1 cellular context compared by ENCODE assay signal in the genomic region with DNA sequence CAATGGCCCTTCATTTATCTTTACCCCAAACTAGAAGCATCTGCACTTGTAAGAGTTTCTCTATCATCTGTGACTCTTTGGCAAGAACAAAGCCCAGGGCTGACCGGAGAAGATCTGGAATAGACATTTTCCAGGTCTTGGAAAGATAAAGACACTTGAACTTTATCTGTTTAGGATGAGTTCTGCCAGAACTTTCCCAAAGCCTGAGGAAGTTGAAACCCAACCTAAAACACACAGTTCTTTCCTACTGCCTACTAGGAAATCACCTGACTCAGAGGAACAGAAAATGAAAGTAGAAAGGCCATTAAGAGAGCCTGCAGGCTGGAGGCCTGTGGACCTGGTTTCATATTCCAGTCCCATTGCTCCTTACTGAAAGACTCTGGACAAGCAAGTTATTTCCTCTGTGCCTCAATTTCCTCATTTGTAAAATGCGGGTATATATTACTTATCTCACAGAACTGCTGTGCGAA.
TF ChIP-seq lines count a peak whose summit lies in the region.

No MANE protein-coding gene starts in this region.

TF ChIP-seq in HepG2, 621 proteins besides CTCF, POLR2A, EP300 and RAD21:
- no peak for TF ChIP-seq POLR2AphosphoS2 (IDR thresholded peaks at IDR 0.05; ENCODE audit: low read depth, low read length)
- TF ChIP-seq ZNF317 (CRISPR knock-in tag; IDR thresholded peaks at IDR 0.05): 0 out of 2 replicates have a peak, but pooled peaks have one; percentile 51
- TF ChIP-seq, protein P1, sequence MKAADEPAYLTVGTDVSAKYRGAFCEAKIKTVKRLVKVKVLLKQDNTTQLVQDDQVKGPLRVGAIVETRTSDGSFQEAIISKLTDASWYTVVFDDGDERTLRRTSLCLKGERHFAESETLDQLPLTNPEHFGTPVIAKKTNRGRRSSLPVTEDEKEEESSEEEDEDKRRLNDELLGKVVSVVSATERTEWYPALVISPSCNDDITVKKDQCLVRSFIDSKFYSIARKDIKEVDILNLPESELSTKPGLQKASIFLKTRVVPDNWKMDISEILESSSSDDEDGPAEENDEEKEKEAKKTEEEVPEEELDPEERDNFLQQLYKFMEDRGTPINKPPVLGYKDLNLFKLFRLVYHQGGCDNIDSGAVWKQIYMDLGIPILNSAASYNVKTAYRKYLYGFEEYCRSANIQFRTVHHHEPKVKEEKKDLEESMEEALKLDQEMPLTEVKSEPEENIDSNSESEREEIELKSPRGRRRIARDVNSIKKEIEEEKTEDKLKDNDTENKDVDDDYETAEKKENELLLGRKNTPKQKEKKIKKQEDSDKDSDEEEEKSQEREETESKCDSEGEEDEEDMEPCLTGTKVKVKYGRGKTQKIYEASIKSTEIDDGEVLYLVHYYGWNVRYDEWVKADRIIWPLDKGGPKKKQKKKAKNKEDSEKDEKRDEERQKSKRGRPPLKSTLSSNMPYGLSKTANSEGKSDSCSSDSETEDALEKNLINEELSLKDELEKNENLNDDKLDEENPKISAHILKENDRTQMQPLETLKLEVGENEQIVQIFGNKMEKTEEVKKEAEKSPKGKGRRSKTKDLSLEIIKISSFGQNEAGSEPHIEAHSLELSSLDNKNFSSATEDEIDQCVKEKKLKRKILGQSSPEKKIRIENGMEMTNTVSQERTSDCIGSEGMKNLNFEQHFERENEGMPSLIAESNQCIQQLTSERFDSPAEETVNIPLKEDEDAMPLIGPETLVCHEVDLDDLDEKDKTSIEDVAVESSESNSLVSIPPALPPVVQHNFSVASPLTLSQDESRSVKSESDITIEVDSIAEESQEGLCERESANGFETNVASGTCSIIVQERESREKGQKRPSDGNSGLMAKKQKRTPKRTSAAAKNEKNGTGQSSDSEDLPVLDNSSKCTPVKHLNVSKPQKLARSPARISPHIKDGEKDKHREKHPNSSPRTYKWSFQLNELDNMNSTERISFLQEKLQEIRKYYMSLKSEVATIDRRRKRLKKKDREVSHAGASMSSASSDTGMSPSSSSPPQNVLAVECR (CRISPR knock-in tag; IDR thresholded peaks at IDR 0.05; ENCODE audit: borderline replicate concordance): peak; percentile 39; the same call in 1 of the 2 replicates
- no peak for TF ChIP-seq ZC3H4 (CRISPR knock-in tag; IDR thresholded peaks at IDR 0.05; ENCODE audit: borderline replicate concordance)
- TF ChIP-seq NKX3-1 (CRISPR knock-in tag; IDR thresholded peaks at IDR 0.05): no peak
- no peak for TF ChIP-seq PCBP1 (IDR thresholded peaks at IDR 0.05; ENCODE audit: borderline replicate concordance, low read depth, low read length)
- TF ChIP-seq RXRB (CRISPR knock-in tag; IDR thresholded peaks at IDR 0.05; ENCODE audit: borderline replicate concordance): peak; percentile 15; the same call in 1 of the 2 replicates
- TF ChIP-seq ZFX (CRISPR knock-in tag; IDR thresholded peaks at IDR 0.05; ENCODE audit: low read depth): 0 out of 2 replicates have a peak, but pooled peaks have one; percentile 54
- peak; percentile 57; the same call in 1 of the 2 replicates for TF ChIP-seq KAT8 (CRISPR knock-in tag; IDR thresholded peaks at IDR 0.05)
- TF ChIP-seq, protein P2, sequence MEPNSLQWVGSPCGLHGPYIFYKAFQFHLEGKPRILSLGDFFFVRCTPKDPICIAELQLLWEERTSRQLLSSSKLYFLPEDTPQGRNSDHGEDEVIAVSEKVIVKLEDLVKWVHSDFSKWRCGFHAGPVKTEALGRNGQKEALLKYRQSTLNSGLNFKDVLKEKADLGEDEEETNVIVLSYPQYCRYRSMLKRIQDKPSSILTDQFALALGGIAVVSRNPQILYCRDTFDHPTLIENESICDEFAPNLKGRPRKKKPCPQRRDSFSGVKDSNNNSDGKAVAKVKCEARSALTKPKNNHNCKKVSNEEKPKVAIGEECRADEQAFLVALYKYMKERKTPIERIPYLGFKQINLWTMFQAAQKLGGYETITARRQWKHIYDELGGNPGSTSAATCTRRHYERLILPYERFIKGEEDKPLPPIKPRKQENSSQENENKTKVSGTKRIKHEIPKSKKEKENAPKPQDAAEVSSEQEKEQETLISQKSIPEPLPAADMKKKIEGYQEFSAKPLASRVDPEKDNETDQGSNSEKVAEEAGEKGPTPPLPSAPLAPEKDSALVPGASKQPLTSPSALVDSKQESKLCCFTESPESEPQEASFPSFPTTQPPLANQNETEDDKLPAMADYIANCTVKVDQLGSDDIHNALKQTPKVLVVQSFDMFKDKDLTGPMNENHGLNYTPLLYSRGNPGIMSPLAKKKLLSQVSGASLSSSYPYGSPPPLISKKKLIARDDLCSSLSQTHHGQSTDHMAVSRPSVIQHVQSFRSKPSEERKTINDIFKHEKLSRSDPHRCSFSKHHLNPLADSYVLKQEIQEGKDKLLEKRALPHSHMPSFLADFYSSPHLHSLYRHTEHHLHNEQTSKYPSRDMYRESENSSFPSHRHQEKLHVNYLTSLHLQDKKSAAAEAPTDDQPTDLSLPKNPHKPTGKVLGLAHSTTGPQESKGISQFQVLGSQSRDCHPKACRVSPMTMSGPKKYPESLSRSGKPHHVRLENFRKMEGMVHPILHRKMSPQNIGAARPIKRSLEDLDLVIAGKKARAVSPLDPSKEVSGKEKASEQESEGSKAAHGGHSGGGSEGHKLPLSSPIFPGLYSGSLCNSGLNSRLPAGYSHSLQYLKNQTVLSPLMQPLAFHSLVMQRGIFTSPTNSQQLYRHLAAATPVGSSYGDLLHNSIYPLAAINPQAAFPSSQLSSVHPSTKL (CRISPR knock-in tag; IDR thresholded peaks at IDR 0.05): 0 out of 2 replicates have a peak, but pooled peaks have one; percentile 7
- TF ChIP-seq ZFY (CRISPR knock-in tag; IDR thresholded peaks at IDR 0.05): 0 out of 2 replicates have a peak, but pooled peaks have one; percentile 10
- TF ChIP-seq ZNF326 (CRISPR knock-in tag; IDR thresholded peaks at IDR 0.05; ENCODE audit: borderline replicate concordance): no peak
- TF ChIP-seq IRF2 (CRISPR knock-in tag; IDR thresholded peaks at IDR 0.05): peak; percentile 97
- TF ChIP-seq NCOA2 (CRISPR knock-in tag; IDR thresholded peaks at IDR 0.05): 0 out of 2 replicates have a peak, but pooled peaks have one; percentile 9
- TF ChIP-seq, protein P3, sequence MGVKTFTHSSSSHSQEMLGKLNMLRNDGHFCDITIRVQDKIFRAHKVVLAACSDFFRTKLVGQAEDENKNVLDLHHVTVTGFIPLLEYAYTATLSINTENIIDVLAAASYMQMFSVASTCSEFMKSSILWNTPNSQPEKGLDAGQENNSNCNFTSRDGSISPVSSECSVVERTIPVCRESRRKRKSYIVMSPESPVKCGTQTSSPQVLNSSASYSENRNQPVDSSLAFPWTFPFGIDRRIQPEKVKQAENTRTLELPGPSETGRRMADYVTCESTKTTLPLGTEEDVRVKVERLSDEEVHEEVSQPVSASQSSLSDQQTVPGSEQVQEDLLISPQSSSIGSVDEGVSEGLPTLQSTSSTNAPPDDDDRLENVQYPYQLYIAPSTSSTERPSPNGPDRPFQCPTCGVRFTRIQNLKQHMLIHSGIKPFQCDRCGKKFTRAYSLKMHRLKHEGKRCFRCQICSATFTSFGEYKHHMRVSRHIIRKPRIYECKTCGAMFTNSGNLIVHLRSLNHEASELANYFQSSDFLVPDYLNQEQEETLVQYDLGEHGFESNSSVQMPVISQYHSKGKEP (CRISPR knock-in tag; IDR thresholded peaks at IDR 0.05): no peak
- TF ChIP-seq HMG20A (CRISPR knock-in tag; IDR thresholded peaks at IDR 0.05; ENCODE audit: borderline replicate concordance): no peak
- TF ChIP-seq, protein P4, sequence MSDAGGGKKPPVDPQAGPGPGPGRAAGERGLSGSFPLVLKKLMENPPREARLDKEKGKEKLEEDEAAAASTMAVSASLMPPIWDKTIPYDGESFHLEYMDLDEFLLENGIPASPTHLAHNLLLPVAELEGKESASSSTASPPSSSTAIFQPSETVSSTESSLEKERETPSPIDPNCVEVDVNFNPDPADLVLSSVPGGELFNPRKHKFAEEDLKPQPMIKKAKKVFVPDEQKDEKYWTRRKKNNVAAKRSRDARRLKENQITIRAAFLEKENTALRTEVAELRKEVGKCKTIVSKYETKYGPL (CRISPR knock-in tag; IDR thresholded peaks at IDR 0.05): no peak
- TF ChIP-seq MIXL1 (CRISPR knock-in tag; IDR thresholded peaks at IDR 0.05): no peak
- TF ChIP-seq, protein P5, sequence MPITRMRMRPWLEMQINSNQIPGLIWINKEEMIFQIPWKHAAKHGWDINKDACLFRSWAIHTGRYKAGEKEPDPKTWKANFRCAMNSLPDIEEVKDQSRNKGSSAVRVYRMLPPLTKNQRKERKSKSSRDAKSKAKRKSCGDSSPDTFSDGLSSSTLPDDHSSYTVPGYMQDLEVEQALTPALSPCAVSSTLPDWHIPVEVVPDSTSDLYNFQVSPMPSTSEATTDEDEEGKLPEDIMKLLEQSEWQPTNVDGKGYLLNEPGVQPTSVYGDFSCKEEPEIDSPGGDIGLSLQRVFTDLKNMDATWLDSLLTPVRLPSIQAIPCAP (CRISPR knock-in tag; IDR thresholded peaks at IDR 0.05; ENCODE audit: low read depth): peak; percentile 94; the same call in 1 of the 2 replicates
- no peak for TF ChIP-seq FOSL2 (CRISPR knock-in tag; IDR thresholded peaks at IDR 0.05)
- TF ChIP-seq, protein P6, sequence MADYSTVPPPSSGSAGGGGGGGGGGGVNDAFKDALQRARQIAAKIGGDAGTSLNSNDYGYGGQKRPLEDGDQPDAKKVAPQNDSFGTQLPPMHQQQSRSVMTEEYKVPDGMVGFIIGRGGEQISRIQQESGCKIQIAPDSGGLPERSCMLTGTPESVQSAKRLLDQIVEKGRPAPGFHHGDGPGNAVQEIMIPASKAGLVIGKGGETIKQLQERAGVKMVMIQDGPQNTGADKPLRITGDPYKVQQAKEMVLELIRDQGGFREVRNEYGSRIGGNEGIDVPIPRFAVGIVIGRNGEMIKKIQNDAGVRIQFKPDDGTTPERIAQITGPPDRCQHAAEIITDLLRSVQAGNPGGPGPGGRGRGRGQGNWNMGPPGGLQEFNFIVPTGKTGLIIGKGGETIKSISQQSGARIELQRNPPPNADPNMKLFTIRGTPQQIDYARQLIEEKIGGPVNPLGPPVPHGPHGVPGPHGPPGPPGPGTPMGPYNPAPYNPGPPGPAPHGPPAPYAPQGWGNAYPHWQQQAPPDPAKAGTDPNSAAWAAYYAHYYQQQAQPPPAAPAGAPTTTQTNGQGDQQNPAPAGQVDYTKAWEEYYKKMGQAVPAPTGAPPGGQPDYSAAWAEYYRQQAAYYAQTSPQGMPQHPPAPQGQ (CRISPR knock-in tag; IDR thresholded peaks at IDR 0.05; ENCODE audit: borderline replicate concordance): no peak
- no peak for TF ChIP-seq ZNF746 (CRISPR knock-in tag; IDR thresholded peaks at IDR 0.05)
- TF ChIP-seq, protein P7, sequence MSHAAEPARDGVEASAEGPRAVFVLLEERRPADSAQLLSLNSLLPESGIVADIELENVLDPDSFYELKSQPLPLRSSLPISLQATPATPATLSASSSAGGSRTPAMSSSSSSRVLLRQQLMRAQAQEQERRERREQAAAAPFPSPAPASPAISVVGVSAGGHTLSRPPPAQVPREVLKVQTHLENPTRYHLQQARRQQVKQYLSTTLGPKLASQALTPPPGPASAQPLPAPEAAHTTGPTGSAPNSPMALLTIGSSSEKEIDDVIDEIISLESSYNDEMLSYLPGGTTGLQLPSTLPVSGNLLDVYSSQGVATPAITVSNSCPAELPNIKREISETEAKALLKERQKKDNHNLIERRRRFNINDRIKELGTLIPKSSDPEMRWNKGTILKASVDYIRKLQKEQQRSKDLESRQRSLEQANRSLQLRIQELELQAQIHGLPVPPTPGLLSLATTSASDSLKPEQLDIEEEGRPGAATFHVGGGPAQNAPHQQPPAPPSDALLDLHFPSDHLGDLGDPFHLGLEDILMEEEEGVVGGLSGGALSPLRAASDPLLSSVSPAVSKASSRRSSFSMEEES (CRISPR knock-in tag; IDR thresholded peaks at IDR 0.05): 0 out of 2 replicates have a peak, but pooled peaks have one; percentile 34
- TF ChIP-seq SAP130 (CRISPR knock-in tag; IDR thresholded peaks at IDR 0.05; ENCODE audit: low read depth): peak; percentile 74
- no peak for TF ChIP-seq HOXA9 (CRISPR knock-in tag; IDR thresholded peaks at IDR 0.05; ENCODE audit: borderline replicate concordance)
- TF ChIP-seq, protein P8, sequence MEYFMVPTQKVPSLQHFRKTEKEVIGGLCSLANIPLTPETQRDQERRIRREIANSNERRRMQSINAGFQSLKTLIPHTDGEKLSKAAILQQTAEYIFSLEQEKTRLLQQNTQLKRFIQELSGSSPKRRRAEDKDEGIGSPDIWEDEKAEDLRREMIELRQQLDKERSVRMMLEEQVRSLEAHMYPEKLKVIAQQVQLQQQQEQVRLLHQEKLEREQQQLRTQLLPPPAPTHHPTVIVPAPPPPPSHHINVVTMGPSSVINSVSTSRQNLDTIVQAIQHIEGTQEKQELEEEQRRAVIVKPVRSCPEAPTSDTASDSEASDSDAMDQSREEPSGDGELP (IDR thresholded peaks at IDR 0.05; ENCODE audit: borderline replicate concordance, low read depth): peak; percentile 41; the same call in 1 of the 2 replicates
- no peak for TF ChIP-seq LCORL (IDR thresholded peaks at IDR 0.05)
- TF ChIP-seq LCORL (CRISPR knock-in tag; IDR thresholded peaks at IDR 0.05): 0 out of 2 replicates have a peak, but pooled peaks have one; percentile 8
